In genomic region chr11:102545701-102546100, GRCh38 we compare ENCODE assay signal across 19 cellular contexts. TPM values are rescaled to one million over a fixed set of nuclear protein-coding genes. Genes with fewer than 3 reads are reported as not detected.
DNase-seq lines count a peak whose midpoint lies in the region; ATAC-seq, FAIRE-seq and TF ChIP-seq lines count a peak whose summit lies in the region.
"Had no signal": no experiment of that assay in that cellular context is flagged by ENCODE, and none has a peak within 500 bp of the region (broad histone marks: within the 10 kb centered on the region; RNA-seq: fewer than 3 reads in every experiment).

No MANE protein-coding gene starts in this region.

- H2AFZ ChIP-seq in OCI-LY3 (ENCODE audit: low read depth, low read length) (no peak overlapping the region), H1 (ENCODE audit: low read length) (no peak overlapping the region)

- no peak overlapping the region for H2BK12ac ChIP-seq in H1 (ENCODE audit: low read depth, low read length)

- H3K27ac ChIP-seq in OCI-LY3 (ENCODE audit: low read length) (peak overlapping the region; percentile 58; the same call in 1 of the 2 replicates), H1 (ENCODE audit: low read depth, low read length) (no peak overlapping the region)
- H3K27ac ChIP-seq: BLaER1 had no signal

- H3K27me3 ChIP-seq in OCI-LY3 (ENCODE audit: low read depth, low read length) (no peaks in the 10 kb centered on the region), H1 (replicated peaks in 1 of 4; ENCODE audit: control insufficient read depth in 3 of 4, extremely low read depth in 1 of 4, insufficient read depth in 3 of 4, low read length in 3 of 4) (no peaks in the 10 kb centered on the region)
- H3K27me3 ChIP-seq: BLaER1 had no signal

- no peak overlapping the region for H4K91ac ChIP-seq in H1 (replicated peaks; ENCODE audit: insufficient read length, low read length)

- no peak for DNase-seq in activated T-cell treated with anti-CD3 and anti-CD28 coated beads, Interleukin-2, amount 50 U/mL, for 72 hours
- DNase-seq in activated T-cell treated with anti-CD3 and anti-CD28 coated beads for 4 hours (no peak), H1 (ENCODE audit: low read depth in 1 of 2, low spot score in 2 of 2) (no peak), Calu3 (no peak), NCI-H1930 (lab: John Stamatoyannopoulos, UW) (no peak), immature natural killer cell (no peak)
- DNase-seq: DND-41, GDM1, NCI-H1417 treated with DMSO at 0.1 percent for 48 hours, NCI-H2029, NCI-H510A, NCI-H82, SHP77 had no signal

- H3K27ac Mint-ChIP-seq in activated T-cell treated with anti-CD3 and anti-CD28 coated beads, Interleukin-2, amount 50 U/mL, for 72 hours: no peak overlapping the region
- peak overlapping the region; percentile 85 for H3K27ac Mint-ChIP-seq in stimulated activated memory B cell treated with anti-CD40 and anti-IgM and Interleukin-4, amounts not matched to agents 10 μg/mL and 1 μg/mL and 100 μg/mL, for 72 hours
- H3K27ac Mint-ChIP-seq in Calu3 (ENCODE audit: unreplicated experiment) (no peak overlapping the region), immature natural killer cell (no peak overlapping the region)

- TF ChIP-seq RAD21 in H1 (IDR thresholded peaks at IDR 0.05 in 1 of 2, conservative IDR thresholded peaks at IDR 0.05 in 1 of 2; ENCODE audit: low read depth in 2 of 2, low read length in 2 of 2): no peak

- H3K9me3 Mint-ChIP-seq in activated T-cell treated with anti-CD3 and anti-CD28 coated beads, Interleukin-2, amount 50 U/mL, for 72 hours: no peaks in the 10 kb centered on the region
- no peaks in the 10 kb centered on the region for H3K9me3 Mint-ChIP-seq in stimulated activated memory B cell treated with anti-CD40 and anti-IgM and Interleukin-4, amounts not matched to agents 10 μg/mL and 1 μg/mL and 100 μg/mL, for 72 hours
- H3K9me3 Mint-ChIP-seq in Calu3 (ENCODE audit: low read depth, unreplicated experiment) (peaks cover 3% of the 10 kb centered on the region), immature natural killer cell (no peaks in the 10 kb centered on the region)

- no peaks in the 10 kb centered on the region for H3K79me1 ChIP-seq in H1 (ENCODE audit: low read depth, low read length)

- no peak for FAIRE-seq in H1 (lab: Jason Lieb, UNC)
- FAIRE-seq: K562 had no signal

- H3K27me3 Mint-ChIP-seq in activated T-cell treated with anti-CD3 and anti-CD28 coated beads, Interleukin-2, amount 50 U/mL, for 72 hours (ENCODE audit: low read depth): no peaks in the 10 kb centered on the region
- H3K27me3 Mint-ChIP-seq in stimulated activated memory B cell treated with anti-CD40 and anti-IgM and Interleukin-4, amounts not matched to agents 10 μg/mL and 1 μg/mL and 100 μg/mL, for 72 hours: no peaks in the 10 kb centered on the region
- H3K27me3 Mint-ChIP-seq in Calu3 (ENCODE audit: unreplicated experiment) (no peaks in the 10 kb centered on the region), immature natural killer cell (ENCODE audit: low read depth in 3 of 3) (peaks cover 0 to 7% (median 3%) of the 10 kb centered on the region in 3 donors)

- 88% methylated on average over 4 of the region's 4 CpGs; no CpG with 5 or more reads in 1 of the 2 experiments for WGBS in H1 (ENCODE audit: extremely low coverage in 1 of 2, insufficient coverage in 1 of 2, insufficient read length in 1 of 2, insufficient replicate concordance in 2 of 2, low coverage in 1 of 2, low lambda C conversion rate in 2 of 2, missing lambda C conversion rate in 1 of 2), 2 experiments

- H2BK15ac ChIP-seq in H1 (ENCODE audit: low read length): no peak overlapping the region

- no peak overlapping the region for H3K56ac ChIP-seq in H1 (replicated peaks; ENCODE audit: insufficient read length, low read depth, low read length)

- H3K23ac ChIP-seq in H1 (ENCODE audit: insufficient read length): no peak overlapping the region

- H3K4me3 ChIP-seq in OCI-LY3 (ENCODE audit: low read length) (no peak overlapping the region), H1 (ENCODE audit: extremely low read depth in 1 of 4, insufficient read depth in 2 of 4, low read depth in 3 of 4, low read length in 4 of 4) (no peak overlapping the region)
- H3K4me3 ChIP-seq: BLaER1, HAP-1, K562 had no signal

- no peak overlapping the region for H4K5ac ChIP-seq in H1 (ENCODE audit: insufficient read length, low read depth, low read length)

- no peak for TF ChIP-seq POLR2A in H1 (IDR thresholded peaks at IDR 0.05; ENCODE audit: control extremely low read depth in 1 of 2, low read depth in 2 of 2, low read length in 2 of 2)

- H2BK20ac ChIP-seq in H1 (ENCODE audit: low read length): no peak overlapping the region

- H3K23me2 ChIP-seq in H1 (ENCODE audit: low read depth, low read length): no peaks in the 10 kb centered on the region

- H4K20me1 ChIP-seq in OCI-LY3 (ENCODE audit: insufficient read depth, low read length): no peaks in the 10 kb centered on the region
- H4K20me1 ChIP-seq in H1 (replicated peaks in 1 of 2; ENCODE audit: control insufficient read depth in 1 of 2, insufficient read depth in 2 of 2, low read length in 2 of 2): no peaks in the 10 kb centered on the region
- H4K20me1 ChIP-seq: BLaER1 had no signal

- H3K4me2 ChIP-seq in OCI-LY3 (ENCODE audit: low read length): peak overlapping the region; percentile 27
- no peak overlapping the region for H3K4me2 ChIP-seq in H1 (ENCODE audit: insufficient read depth in 1 of 2, low read depth in 2 of 2, low read length in 2 of 2)
- H3K4me2 ChIP-seq: BLaER1 had no signal

- POLR2A ChIA-PET in H1 (lab: Charles Lee; ENCODE audit: partially characterized antibody): interaction anchor here (1.1 kb wide), 1 partner anchor 9 kb away, joined by 4 read pairs; no protein-coding TSS in a partner anchor

- H4K8ac ChIP-seq in H1 (ENCODE audit: extremely low read depth, insufficient read depth, low read length): peak overlapping the region; percentile 53; the same call in 1 of the 2 replicates

- no peak overlapping the region for H3K18ac ChIP-seq in H1 (ENCODE audit: extremely low read depth, low read length)

- H2BK5ac ChIP-seq in H1 (ENCODE audit: low read depth, low read length): no peak overlapping the region

- H3K9me3 ChIP-seq in OCI-LY3 (ENCODE audit: insufficient read depth, low read length) (no peaks in the 10 kb centered on the region), H1 (ENCODE audit: insufficient read depth in 2 of 2, low read depth in 1 of 2, low read length in 1 of 2) (no peaks in the 10 kb centered on the region)
- H3K9me3 ChIP-seq: BLaER1, HAP-1 had no signal

- H3K4me1 Mint-ChIP-seq in activated T-cell treated with anti-CD3 and anti-CD28 coated beads, Interleukin-2, amount 50 U/mL, for 72 hours (ENCODE audit: low read depth): peaks cover 12% of the 10 kb centered on the region
- peaks cover 47% of the 10 kb centered on the region for H3K4me1 Mint-ChIP-seq in stimulated activated memory B cell treated with anti-CD40 and anti-IgM and Interleukin-4, amounts not matched to agents 10 μg/mL and 1 μg/mL and 100 μg/mL, for 72 hours
- H3K4me1 Mint-ChIP-seq in Calu3 (ENCODE audit: low read depth, unreplicated experiment) (peaks cover 36% of the 10 kb centered on the region), immature natural killer cell (peaks cover 22 to 28% of the 10 kb centered on the region in 2 donors)

- no peak overlapping the region for H2AK5ac ChIP-seq in H1 (ENCODE audit: low read depth, low read length)

- no peaks in the 10 kb centered on the region for H3K36me3 Mint-ChIP-seq in activated T-cell treated with anti-CD3 and anti-CD28 coated beads, Interleukin-2, amount 50 U/mL, for 72 hours (ENCODE audit: insufficient read depth in 2 of 2)
- no peaks in the 10 kb centered on the region for H3K36me3 Mint-ChIP-seq in stimulated activated memory B cell treated with anti-CD40 and anti-IgM and Interleukin-4, amounts not matched to agents 10 μg/mL and 1 μg/mL and 100 μg/mL, for 72 hours
- no peaks in the 10 kb centered on the region for H3K36me3 Mint-ChIP-seq in Calu3 (ENCODE audit: insufficient read depth, unreplicated experiment)
- no peaks in the 10 kb centered on the region for H3K36me3 Mint-ChIP-seq in immature natural killer cell

- H3K36me3 ChIP-seq in OCI-LY3 (replicated peaks; ENCODE audit: low read depth, low read length) (no peaks in the 10 kb centered on the region), H1 (ENCODE audit: control insufficient read depth in 2 of 4, insufficient read depth in 4 of 4, low read length in 3 of 4) (no peaks in the 10 kb centered on the region)
- H3K36me3 ChIP-seq: BLaER1, HAP-1 had no signal

- H3K4me1 ChIP-seq in OCI-LY3 (ENCODE audit: low read length) (peaks cover 30% of the 10 kb centered on the region), H1 (replicated peaks in 1 of 4; ENCODE audit: control insufficient read depth in 3 of 4, insufficient read depth in 4 of 4, low read length in 3 of 4) (no peaks in the 10 kb centered on the region)
- H3K4me1 ChIP-seq: HAP-1 had no signal

- H3K79me2 ChIP-seq in OCI-LY3 (ENCODE audit: low read length) (no peaks in the 10 kb centered on the region), H1 (ENCODE audit: control insufficient read depth in 1 of 2, insufficient read depth in 2 of 2, low read length in 2 of 2) (no peaks in the 10 kb centered on the region)

- BruUV-seq in Calu3 (replicated peaks; lab: Mats Ljungman, UMichigan): no TSS peak

- intact Hi-C loops in Calu3 (cut with micrococcal nuclease; ENCODE audit: unreplicated experiment): no loop called here

- CTCF ChIA-PET in H1 (lab: Charles Lee; ENCODE audit: partially characterized antibody): interaction anchor here (0.6 to 2.4 kb wide), 5 partner anchors 12 to 119 kb away, joined by 3 to 5 read pairs (median 3); no protein-coding TSS in a partner anchor
- CTCF ChIA-PET in Calu3 (lab: Charles Lee): interaction anchor here (1.4 kb wide), 1 partner anchor 14 kb away, joined by 4 read pairs; no protein-coding TSS in a partner anchor

- no peak for TF ChIP-seq EP300 in H1 (IDR thresholded peaks at IDR 0.05; ENCODE audit: borderline replicate concordance in 1 of 2, low read depth in 2 of 2, low read length in 2 of 2)

- H2BK120ac ChIP-seq in H1 (replicated peaks; ENCODE audit: low read depth, low read length): no peak overlapping the region

- H3K9ac ChIP-seq in OCI-LY3 (ENCODE audit: low read length) (no peak overlapping the region), H1 (replicated peaks in 1 of 4; ENCODE audit: extremely low read depth in 1 of 4, low read depth in 3 of 4, low read length in 3 of 4) (no peak overlapping the region)
- H3K9ac ChIP-seq: BLaER1 had no signal

- no peak overlapping the region for H3K14ac ChIP-seq in H1 (ENCODE audit: insufficient read length)

- ATAC-seq in activated T-cell treated with anti-CD3 and anti-CD28 coated beads, Interleukin-2, amount 50 U/mL, for 72 hours (replicated peaks in 1 of 2): peak; percentile 49 to 62
- no peak for ATAC-seq in stimulated activated memory B cell treated with anti-CD40 and anti-IgM and Interleukin-4, amounts not matched to agents 10 μg/mL and 1 μg/mL and 100 μg/mL, for 72 hours
- ATAC-seq: K562, SK-N-SH treated with all-trans-retinoic acid at 6 μM for 48 hours had no signal

- no peak overlapping the region for H3K4ac ChIP-seq in H1 (replicated peaks; ENCODE audit: insufficient read length, low read depth, low read length)

- H3K4me3 Mint-ChIP-seq in activated T-cell treated with anti-CD3 and anti-CD28 coated beads, Interleukin-2, amount 50 U/mL, for 72 hours: no peak overlapping the region
- H3K4me3 Mint-ChIP-seq in stimulated activated memory B cell treated with anti-CD40 and anti-IgM and Interleukin-4, amounts not matched to agents 10 μg/mL and 1 μg/mL and 100 μg/mL, for 72 hours: no peak overlapping the region
- no peak overlapping the region for H3K4me3 Mint-ChIP-seq in Calu3 (ENCODE audit: low read depth, unreplicated experiment)
- H3K4me3 Mint-ChIP-seq in immature natural killer cell: no peak overlapping the region

- TF ChIP-seq CTCF in OCI-LY3 (IDR thresholded peaks at IDR 0.05; ENCODE audit: low read depth, low read length) (no peak), H1 (IDR thresholded peaks at IDR 0.05; ENCODE audit: control extremely low read depth in 1 of 3, insufficient read depth in 1 of 3, low read depth in 1 of 3, low read length in 3 of 3) (no peak), Calu3 (IDR thresholded peaks at IDR 0.05; ENCODE audit: unreplicated experiment) (no peak)

RNA-seq across cellular contexts. Expression of gene MMP7, which starts 15.2 kb away (rescaled TPM):
- not detected for total RNA-seq in activated T-cell treated with anti-CD3 and anti-CD28 coated beads, Interleukin-2, amount 50 U/mL, for 72 hours
- total RNA-seq in H1 (2021; fragmentation: NEBNext Ultra II Directional; extraction: Animal tissue kit (Norgen Biotek cat#: 25700)): not detected in 2 replicates
- polyA plus RNA-seq in H1 (2011; rRNA removed) (not detected in 2 replicates), immature natural killer cell (not detected)
- polyA plus RNA-seq in H1 (2011; cell fraction: cytosol; rRNA removed): not detected
- not detected for polyA plus RNA-seq in H1 (2011; cell fraction: nucleus; rRNA removed)
- polyA plus RNA-seq in H1 (2012, experiment 1 of 2): not detected in 4 replicates
- not detected for polyA plus RNA-seq in H1 (2012, experiment 2 of 2)
- not detected for polyA plus RNA-seq in H1 (2013, experiment 1 of 2)
- not detected for polyA plus RNA-seq in H1 (2013, experiment 2 of 2)
- polyA minus RNA-seq in H1 (2011; rRNA and poly(A)+ RNA removed): not detected in 2 replicates
- polyA minus RNA-seq in H1 (2011; cell fraction: cytosol; rRNA and poly(A)+ RNA removed): not detected
- not detected for polyA minus RNA-seq in H1 (2011; cell fraction: nucleus; rRNA and poly(A)+ RNA removed)
- total RNA-seq in Calu3 (2022): 95.5 and 171 TPM in 2 replicates
- polyA plus RNA-seq: K562 had no signal

Comparison
In these comparisons a context has a peak if more than half of its experiments do, and no peak if none do; other contexts are left out.
1. RNA of gene MMP7, which starts 15.2 kb away (total RNA-seq): 95.5 to 171 TPM in Calu3; not detected in activated T-cell treated with anti-CD3 and anti-CD28 coated beads, Interleukin-2, amount 50 U/mL, for 72 hours and not detected in H1; every median in the first group is over 10 times any median in the second.